In genomic region chr7:37092548-37092947, GRCh38 we compare ENCODE assay signal across 15 cellular contexts.
DNase-seq lines count a peak whose midpoint lies in the region; ATAC-seq, FAIRE-seq and TF ChIP-seq lines count a peak whose summit lies in the region.
"Had no signal": no experiment of that assay in that cellular context is flagged by ENCODE, and none has a peak within 500 bp of the region (broad histone marks: within the 10 kb centered on the region; RNA-seq: fewer than 3 reads in every experiment).

No MANE protein-coding gene starts in this region.

- H3K9ac ChIP-seq in GM12878 (ENCODE audit: control insufficient read depth, insufficient read depth, low read length): no peak overlapping the region

- no peaks in the 10 kb centered on the region for H4K20me1 ChIP-seq in GM12878 (ENCODE audit: control insufficient read depth, insufficient read depth)

- H3K36me3 ChIP-seq in GM12878 (ENCODE audit: control insufficient read depth in 2 of 2, insufficient read depth in 2 of 2, low read length in 1 of 2) (peaks cover 0 to 11% of the 10 kb centered on the region in 2 experiments), mucosa of descending colon (ENCODE audit: low read depth) (no peaks in the 10 kb centered on the region)
- H3K36me3 ChIP-seq: pancreas had no signal

- RAD21 ChIA-PET in GM12878 (lab: Charles Lee; ENCODE audit: unreplicated experiment): no interaction called here

- WGBS in GM12878 (ENCODE audit: insufficient coverage, insufficient replicate concordance, low lambda C conversion rate, missing lambda C conversion rate): 99% methylated on average over 6 of the region's 6 CpGs

- TF ChIP-seq CTCF in GM12878 (IDR thresholded peaks at IDR 0.05 in 2 of 3, conservative IDR thresholded peaks at IDR 0.05 in 1 of 3; ENCODE audit: control insufficient read depth in 2 of 3, extremely low read depth in 1 of 3, insufficient read depth in 1 of 3, low read depth in 3 of 3, low read length in 3 of 3) (no peak), mucosa of descending colon (IDR thresholded peaks at IDR 0.05) (no peak)

- POLR2A ChIA-PET in GM12878 (lab: Charles Lee): interaction anchor here (0.6 to 0.7 kb wide), 3 partner anchors 9 to 204 kb away, joined by 3 to 5 read pairs (median 4); no protein-coding TSS in a partner anchor

- no peaks in the 10 kb centered on the region; the same call in 1 of the 2 replicates for H3K4me1 ChIP-seq in GM12878 (ENCODE audit: control insufficient read depth, insufficient read depth, low read length)
- no peaks in the 10 kb centered on the region for H3K4me1 ChIP-seq in mucosa of descending colon (ENCODE audit: low read depth)

- FAIRE-seq in GM12878 (lab: Jason Lieb, UNC): no peak
- FAIRE-seq: pancreas had no signal

- no peak for TF ChIP-seq RAD21 in GM12878 (IDR thresholded peaks at IDR 0.05; ENCODE audit: insufficient read depth, low read depth, low read length)

- no peaks in the 10 kb centered on the region for H3K79me2 ChIP-seq in GM12878 (ENCODE audit: control insufficient read depth, insufficient read depth, low read length)

- no TSS peak for BruUV-seq in GM12878 (replicated peaks; lab: Mats Ljungman, UMichigan)

- no peak for TF ChIP-seq EP300 in GM12878 (IDR thresholded peaks at IDR 0.05; ENCODE audit: borderline replicate concordance in 1 of 2, control insufficient read depth in 1 of 2, low read depth in 2 of 2, low read length in 2 of 2)

- H3K27me3 ChIP-seq in GM12878 (replicated peaks in 1 of 2; ENCODE audit: control insufficient read depth in 2 of 2, insufficient read depth in 2 of 2, low read length in 1 of 2): no peaks in the 10 kb centered on the region
- H3K27me3 ChIP-seq: pancreas had no signal

- peak; percentile 82 for DNase-seq in KBM-7
- peak; percentile 96 for DNase-seq in NOMO-1 treated with DMSO at 0.1 percent for 48 hours (lab: John Stamatoyannopoulos, UW; ENCODE audit: unreplicated experiment)
- DNase-seq in GM12878 (ENCODE audit: low read depth, low spot score): no peak
- DNase-seq in mucosa of descending colon: peak in 1 of 3 donors; percentile 16
- DNase-seq in NCI-H2029 treated with DMSO at 0.1 percent for 48 hours (lab: John Stamatoyannopoulos, UW): no peak
- no peak for DNase-seq in amniotic stem cell (lab: John Stamatoyannopoulos, UW)
- DNase-seq: activated CD4-positive, CD25-positive, alpha-beta regulatory T cell; activated gamma-delta T cell treated with Interleukin-2 at 50 U/mL for 16 hours; endodermal cell; NCI-H1048; NCI-H526; pancreas; stimulated activated CD4-positive, alpha-beta T cell treated with anti-CD3 and anti-CD28 coated beads, Interleukin-4, amount 100 ng/mL, for 1 hour had no signal

- intact Hi-C loops in GM12878 (cut with micrococcal nuclease; ENCODE audit: unreplicated experiment): no loop called here
- intact Hi-C loops in mucosa of descending colon (cut with DNase I, micrococcal nuclease): no loop called here

- H3K9me3 ChIP-seq in GM12878 (replicated peaks; ENCODE audit: control insufficient read depth, insufficient read depth, low read length): peaks cover 6% of the 10 kb centered on the region
- no peaks in the 10 kb centered on the region for H3K9me3 ChIP-seq in mucosa of descending colon
- H3K9me3 ChIP-seq: pancreas had no signal

- ATAC-seq in GM12878 (no peak), mucosa of descending colon (peak; percentile 17), HG03460 (IDR thresholded peaks at IDR 0.05; ENCODE audit: unreplicated experiment) (no peak)

- CTCF ChIA-PET in GM12878 (lab: Yijun Ruan, JAX): interaction anchor here (1.0 kb wide), 1 partner anchor 90 kb away, joined by 3 read pairs; no protein-coding TSS in a partner anchor

- in situ Hi-C loops in KBM-7 (cut with MboI; ENCODE audit: low pct_unique_long_range_greater_than_20kb, low sequenced_read_pairs) (no loop called here), GM12878 (cut with MboI) (no loop called here)

- TF ChIP-seq POLR2A in GM12878 (IDR thresholded peaks at IDR 0.05; ENCODE audit: low read depth, low read length): no peak

- no peak overlapping the region for H3K4me3 ChIP-seq in GM12878
- H3K4me3 ChIP-seq in mucosa of descending colon: no peak overlapping the region
- H3K4me3 ChIP-seq: pancreas, skin epidermis had no signal

- SMC1A ChIA-PET in GM12878 (lab: Charles Lee; ENCODE audit: uncharacterized antibody, unreplicated experiment): no interaction called here

- H3K4me2 ChIP-seq in GM12878 (ENCODE audit: control insufficient read depth, insufficient read depth): no peak overlapping the region

- H2AFZ ChIP-seq in GM12878 (ENCODE audit: control insufficient read depth, low read depth, low read length): no peak overlapping the region

- no peak overlapping the region for H3K27ac ChIP-seq in GM12878 (ENCODE audit: control insufficient read depth, insufficient read depth)
- H3K27ac ChIP-seq: pancreas, skin epidermis had no signal

TF ChIP-seq in GM12878, 131 proteins besides CTCF, POLR2A, EP300 and RAD21:
- TF ChIP-seq, protein P1, sequence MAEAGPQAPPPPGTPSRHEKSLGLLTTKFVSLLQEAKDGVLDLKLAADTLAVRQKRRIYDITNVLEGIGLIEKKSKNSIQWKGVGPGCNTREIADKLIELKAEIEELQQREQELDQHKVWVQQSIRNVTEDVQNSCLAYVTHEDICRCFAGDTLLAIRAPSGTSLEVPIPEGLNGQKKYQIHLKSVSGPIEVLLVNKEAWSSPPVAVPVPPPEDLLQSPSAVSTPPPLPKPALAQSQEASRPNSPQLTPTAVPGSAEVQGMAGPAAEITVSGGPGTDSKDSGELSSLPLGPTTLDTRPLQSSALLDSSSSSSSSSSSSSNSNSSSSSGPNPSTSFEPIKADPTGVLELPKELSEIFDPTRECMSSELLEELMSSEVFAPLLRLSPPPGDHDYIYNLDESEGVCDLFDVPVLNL (IDR thresholded peaks at IDR 0.05; ENCODE audit: low read depth, low read length): no peak
- peak; percentile 25; the same call in 1 of the 2 replicates for TF ChIP-seq SPI1 (IDR thresholded peaks at IDR 0.05; ENCODE audit: borderline replicate concordance, insufficient read depth, low read depth, low read length)
TF ChIP-seq in GM12878: peak in this region for 1.

Comparison
In these comparisons a context has a peak if more than half of its experiments do, and no peak if none do; other contexts are left out.
1. DNase-seq: peak in KBM-7 (single experiment) and NOMO-1 treated with DMSO at 0.1 percent for 48 hours (single experiment); none in GM12878 (single experiment), NCI-H2029 treated with DMSO at 0.1 percent for 48 hours (single experiment) and amniotic stem cell (single experiment).